ENCODE assay signal across 17 cellular contexts in the genomic region with DNA sequence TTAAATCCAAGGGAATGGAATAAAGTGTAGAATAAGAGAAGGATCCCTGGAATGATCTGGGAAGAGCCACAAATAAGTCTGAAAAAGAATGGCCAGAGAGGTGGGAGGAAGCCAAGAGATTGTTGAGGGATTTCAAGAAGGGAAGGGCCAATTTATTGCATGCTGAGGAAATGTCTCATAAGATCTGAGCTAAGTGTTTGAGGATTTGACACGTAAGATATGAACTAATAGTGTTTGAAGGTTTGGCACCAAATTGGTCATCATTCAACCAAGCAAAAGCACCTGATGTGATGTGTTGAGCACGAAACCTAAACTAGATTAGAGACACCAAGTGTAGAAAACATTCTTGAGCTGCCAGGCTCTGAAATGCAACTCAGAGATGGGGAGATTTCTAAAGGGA.
DNase-seq lines count a peak whose midpoint lies in the region; ATAC-seq and TF ChIP-seq lines count a peak whose summit lies in the region.
"Had no signal": no experiment of that assay in that cellular context is flagged by ENCODE, and none has a peak within 500 bp of the region (broad histone marks: within the 10 kb centered on the region; RNA-seq: fewer than 3 reads in every experiment).

No MANE protein-coding gene starts in this region.

- ATAC-seq in GM18861 (IDR thresholded peaks at IDR 0.05; ENCODE audit: unreplicated experiment) (peak; percentile 59), GM21529 (IDR thresholded peaks at IDR 0.05; ENCODE audit: unreplicated experiment) (peak; percentile 81), HG03045 (IDR thresholded peaks at IDR 0.05; ENCODE audit: unreplicated experiment) (peak; percentile 85), right lobe of liver (no peak)
- ATAC-seq: foreskin keratinocyte; stimulated activated naive B cell treated with anti-CD40 and anti-IgM and Interleukin-4, amounts not matched to agents 10 μg/mL and 1 μg/mL and 100 μg/mL, for 72 hours had no signal

- no peak overlapping the region for H3K9ac ChIP-seq in endodermal cell (ENCODE audit: extremely low read depth, low read length, poor library complexity, severe bottlenecking)
- H3K9ac ChIP-seq: BLaER1, GM23248 had no signal

- no peaks in the 10 kb centered on the region for H3K27me3 Mint-ChIP-seq in endodermal cell (ENCODE audit: insufficient read depth)

- no peak overlapping the region for H3K4me3 Mint-ChIP-seq in endodermal cell
- H3K4me3 Mint-ChIP-seq: neural crest cell; stimulated activated naive B cell treated with anti-CD40 and anti-IgM and Interleukin-4, amounts not matched to agents 10 μg/mL and 1 μg/mL and 100 μg/mL, for 72 hours had no signal

- peaks cover 37% of the 10 kb centered on the region for H3K4me1 Mint-ChIP-seq in endodermal cell
- H3K4me1 Mint-ChIP-seq: neural crest cell; stimulated activated naive B cell treated with anti-CD40 and anti-IgM and Interleukin-4, amounts not matched to agents 10 μg/mL and 1 μg/mL and 100 μg/mL, for 72 hours had no signal

- H3K27ac Mint-ChIP-seq in endodermal cell: peak overlapping the region; percentile 41
- H3K27ac Mint-ChIP-seq: stimulated activated naive B cell treated with anti-CD40 and anti-IgM and Interleukin-4, amounts not matched to agents 10 μg/mL and 1 μg/mL and 100 μg/mL, for 72 hours had no signal

- H3K27me3 ChIP-seq in endodermal cell (ENCODE audit: control insufficient read depth, insufficient read depth, low read length, poor library complexity, severe bottlenecking): no peaks in the 10 kb centered on the region
- no peaks in the 10 kb centered on the region for H3K27me3 ChIP-seq in right lobe of liver
- H3K27me3 ChIP-seq: BLaER1, foreskin keratinocyte had no signal

- intact Hi-C loops in right lobe of liver (cut with DNase I): no loop called here

- peaks cover 11% of the 10 kb centered on the region for H3K4me1 ChIP-seq in endodermal cell (ENCODE audit: control insufficient read depth, insufficient read depth, low read length)
- H3K4me1 ChIP-seq in right lobe of liver: no peaks in the 10 kb centered on the region
- H3K4me1 ChIP-seq: BLaER1, foreskin keratinocyte had no signal

- H3K36me3 ChIP-seq in endodermal cell (ENCODE audit: control insufficient read depth, insufficient read depth, low read length) (no peaks in the 10 kb centered on the region), right lobe of liver (no peaks in the 10 kb centered on the region)
- H3K36me3 ChIP-seq: BLaER1 had no signal

- H3K4me3 ChIP-seq in endodermal cell (ENCODE audit: low read length): no peak overlapping the region
- no peak overlapping the region for H3K4me3 ChIP-seq in right lobe of liver
- H3K4me3 ChIP-seq: BLaER1, GM23248 had no signal

- no peaks in the 10 kb centered on the region for H3K9me3 Mint-ChIP-seq in endodermal cell
- H3K9me3 Mint-ChIP-seq: neural crest cell; stimulated activated naive B cell treated with anti-CD40 and anti-IgM and Interleukin-4, amounts not matched to agents 10 μg/mL and 1 μg/mL and 100 μg/mL, for 72 hours had no signal

- no peak for DNase-seq in endodermal cell
- no peak for DNase-seq in NCI-H226
- DNase-seq in NCI-H2227 (lab: John Stamatoyannopoulos, UW; ENCODE audit: unreplicated experiment): no peak
- DNase-seq in right lobe of liver: no peak
- DNase-seq in midbrain (lab: John Stamatoyannopoulos, UW): no peak
- DNase-seq: central memory CD4-positive, alpha-beta T cell; foreskin keratinocyte; GM23248; Karpas-422; NCI-H524 treated with DMSO at 0.1 percent for 48 hours; stimulated activated CD4-positive, alpha-beta T cell treated with anti-CD3 and anti-CD28 coated beads, Interleukin-4, amount 100 ng/mL, for 4 hours; stimulated activated naive B cell treated with anti-CD40 and anti-IgM and Interleukin-4, amounts not matched to agents 10 μg/mL and 1 μg/mL and 100 μg/mL, for 72 hours had no signal

- H3K9me3 ChIP-seq in endodermal cell (ENCODE audit: control insufficient read depth, low read length): no peaks in the 10 kb centered on the region
- H3K9me3 ChIP-seq in right lobe of liver: no peaks in the 10 kb centered on the region
- H3K9me3 ChIP-seq: BLaER1 had no signal

- TF ChIP-seq CTCF in endodermal cell (conservative IDR thresholded peaks at IDR 0.05) (no peak), right lobe of liver (IDR thresholded peaks at IDR 0.05) (no peak)

- no peak for TF ChIP-seq POLR2A in right lobe of liver (IDR thresholded peaks at IDR 0.05)

- no peak overlapping the region for H3K27ac ChIP-seq in endodermal cell (ENCODE audit: low read depth, low read length)
- H3K27ac ChIP-seq in right lobe of liver: no peak overlapping the region
- H3K27ac ChIP-seq: BLaER1, foreskin keratinocyte, GM23248 had no signal

- peaks cover 5% of the 10 kb centered on the region for H3K36me3 Mint-ChIP-seq in endodermal cell (ENCODE audit: low read depth)
- H3K36me3 Mint-ChIP-seq: stimulated activated naive B cell treated with anti-CD40 and anti-IgM and Interleukin-4, amounts not matched to agents 10 μg/mL and 1 μg/mL and 100 μg/mL, for 72 hours had no signal

- WGBS in endodermal cell (ENCODE audit: insufficient coverage in 1 of 2, insufficient read length in 1 of 2), 2 experiments: 83 to 91% methylated on average over 2 of the region's 2 CpGs
- 51% methylated on average over 2 of the region's 2 CpGs for WGBS in right lobe of liver (ENCODE audit: insufficient coverage, low coverage, low lambda C conversion rate, missing lambda C conversion rate)

Comparison
In these comparisons a context has a peak if more than half of its experiments do, and no peak if none do; other contexts are left out.
1. ATAC-seq: peak in GM18861 (single experiment), GM21529 (single experiment) and HG03045 (single experiment); none in right lobe of liver (0 of 4).